Comparison of ENCODE assay signal across 8 cellular contexts in genomic region chr17:4987767-4988083, GRCh38. TPM values are rescaled to one million over a fixed set of nuclear protein-coding genes. Genes with fewer than 3 reads are reported as not detected.
DNase-seq lines count a peak whose midpoint lies in the region; ATAC-seq, FAIRE-seq and TF ChIP-seq lines count a peak whose summit lies in the region.

No MANE protein-coding gene starts in this region.

- H3K36me3 ChIP-seq in SJCRH30 (no peaks in the 10 kb centered on the region), gastrocnemius medialis (peaks cover 0 to 17% of the 10 kb centered on the region in 2 donors)

- ATAC-seq in GM19395 (IDR thresholded peaks at IDR 0.05; ENCODE audit: unreplicated experiment) = peak; percentile 18
- peak in 1 of 2 donors; percentile 40 for ATAC-seq in gastrocnemius medialis
- ATAC-seq in GM21390 (IDR thresholded peaks at IDR 0.05; ENCODE audit: unreplicated experiment) = no peak

- no peaks in the 10 kb centered on the region for H3K9me3 ChIP-seq in SJCRH30 (replicated peaks)
- no peaks in the 10 kb centered on the region for H3K9me3 ChIP-seq in gastrocnemius medialis

- peak in 1 of 2 donors; percentile 27 for TF ChIP-seq POLR2A in gastrocnemius medialis (IDR thresholded peaks at IDR 0.05)

- H3K27ac ChIP-seq in SJCRH30 (peak overlapping the region; percentile 21), gastrocnemius medialis (peak overlapping the region; percentile 88 to 98 (median 96))

- TF ChIP-seq CTCF in gastrocnemius medialis (IDR thresholded peaks at IDR 0.05 in 4 of 5, conservative IDR thresholded peaks at IDR 0.05 in 1 of 5) = no peak

- H3K27me3 ChIP-seq in SJCRH30 = no peaks in the 10 kb centered on the region
- H3K27me3 ChIP-seq in gastrocnemius medialis = no peaks in the 10 kb centered on the region

- H3K4me1 ChIP-seq in SJCRH30 (no peaks in the 10 kb centered on the region; the same call in 1 of the 2 replicates), gastrocnemius medialis (peaks cover 17 to 20% of the 10 kb centered on the region in 2 donors)

- in situ Hi-C loops in gastrocnemius medialis (cut with MboI; ENCODE audit: low sequenced_read_pairs in 4 of 4) = loop anchor here (5.0 to 10.0 kb wide), 3 partner anchors 73 to 77 kb away; no protein-coding TSS in a partner anchor

- no peak for FAIRE-seq in GM19239 (lab: Jason Lieb, UNC)

- H3K4me3 ChIP-seq in SJCRH30 (peak overlapping the region; percentile 84), gastrocnemius medialis (peak overlapping the region; percentile 76 to 100 (median 94))

- no peak for DNase-seq in SJCRH30
- DNase-seq in fibroblast of peridontal ligament (ENCODE audit: extremely low read depth) = peak; percentile 30
- DNase-seq in gastrocnemius medialis = no peak
- DNase-seq in GM19239 (ENCODE audit: insufficient read length, low spot score) = no peak
- no peak for DNase-seq in NCI-H1436 treated with DMSO at 0.1 percent for 48 hours (lab: John Stamatoyannopoulos, UW)
- DNase-seq in effector CD4-positive, alpha-beta T cell = no peak

- intact Hi-C loops in gastrocnemius medialis (cut with DNase I; ENCODE audit: low total_unique reads) = loop anchor here (1.0 to 2.0 kb wide), 3 partner anchors 20 to 78 kb away; partner anchors contain the start of genes RNF167, SLC25A11 and SPAG7

RNA-seq across cellular contexts. Expression of gene CAMTA2, which starts 0.2 kb away (rescaled TPM):
- 3.7 and 3.9 TPM in 2 replicates for total RNA-seq in SJCRH30 (2014; rRNA removed; shearing (Covaris generic))
- total RNA-seq in gastrocnemius medialis = 10 to 100 TPM; 19.1 to 46.4 (median 36.4) TPM

RNA-seq across cellular contexts. Expression of gene INCA1, which starts 9.6 kb away (rescaled TPM):
- not detected in 2 replicates for total RNA-seq in SJCRH30 (2014; rRNA removed; shearing (Covaris generic))
- total RNA-seq in gastrocnemius medialis = 1 to 10 TPM; 1.9 to 5.7 (median 4.3) TPM

RNA-seq across cellular contexts. Expression of gene KIF1C, which starts 10.0 kb away (rescaled TPM):
- total RNA-seq in SJCRH30 (2014; rRNA removed; shearing (Covaris generic)) = 24.2 and 32.7 TPM in 2 replicates
- total RNA-seq in gastrocnemius medialis = 100 to 1,000 TPM; 327 to 543 (median 393) TPM

RNA-seq across cellular contexts. Expression of gene SPAG7, which starts 20.1 kb away (rescaled TPM):
- total RNA-seq in SJCRH30 (2014; rRNA removed; shearing (Covaris generic)) = 36.8 and 39.1 TPM in 2 replicates
- 100 to 1,000 TPM in 1 of 4 donors, 10 to 100 TPM in 3; 78.6 to 114 (median 91.0) TPM for total RNA-seq in gastrocnemius medialis

RNA-seq across cellular contexts. Expression of gene ENO3, which starts 36.8 kb away (rescaled TPM):
- total RNA-seq in SJCRH30 (2014; rRNA removed; shearing (Covaris generic)) = 124 and 129 TPM in 2 replicates
- 1,000 to 10,000 TPM; 1,434 to 5,473 (median 3,204) TPM for total RNA-seq in gastrocnemius medialis
